12 cellular contexts compared by ENCODE assay signal in genomic region chr9:77449177-77450092, GRCh38.
DNase-seq lines count a peak whose midpoint lies in the region; ATAC-seq lines count a peak whose summit lies in the region.
"Had no signal": no experiment of that assay in that cellular context is flagged by ENCODE, and none has a peak within 500 bp of the region (broad histone marks: within the 10 kb centered on the region; RNA-seq: fewer than 3 reads in every experiment).

No MANE protein-coding gene starts in this region.

- no peaks in the 10 kb centered on the region for H3K79me1 ChIP-seq in trophoblast cell (ENCODE audit: low read length)

- no peak overlapping the region for H2BK120ac ChIP-seq in trophoblast cell (ENCODE audit: insufficient read depth, low read length, poor library complexity)

- H2BK12ac ChIP-seq in trophoblast cell (ENCODE audit: low read length) = no peak overlapping the region

- ATAC-seq in esophagus mucosa = peak; percentile 95

- H3K4ac ChIP-seq in trophoblast cell (ENCODE audit: low read depth, low read length) = no peak overlapping the region

- H3K4me1 ChIP-seq in trophoblast cell (ENCODE audit: control insufficient read depth in 1 of 2, insufficient read depth in 2 of 2, low read length in 2 of 2) = no peaks in the 10 kb centered on the region

- no peak overlapping the region for H3K27ac ChIP-seq in trophoblast cell (ENCODE audit: low read depth, low read length)
- H3K27ac ChIP-seq: dorsolateral prefrontal cortex, SK-N-MC had no signal

- H3K23ac ChIP-seq in trophoblast cell (ENCODE audit: low read length) = no peak overlapping the region

- no peaks in the 10 kb centered on the region for H3K36me3 ChIP-seq in trophoblast cell (ENCODE audit: control insufficient read depth in 1 of 2, insufficient read depth in 2 of 2, low read length in 2 of 2)

- H3K9me3 ChIP-seq in trophoblast cell (ENCODE audit: insufficient read depth, low read depth, low read length) = peaks cover 3% of the 10 kb centered on the region

- no peak overlapping the region for H2BK5ac ChIP-seq in trophoblast cell (ENCODE audit: low read depth, low read length, poor library complexity)

- no peak overlapping the region for H2AFZ ChIP-seq in trophoblast cell (ENCODE audit: insufficient read depth, low read length, poor library complexity)

- no peak overlapping the region for H2AK5ac ChIP-seq in trophoblast cell (ENCODE audit: low read length)

- DNase-seq in EH (ENCODE audit: low read depth) (peak; percentile 56), NCI-H226 (peak; percentile 64), trophoblast cell (peak; percentile 2 to 23), NCI-H510A treated with DMSO at 0.1 percent for 48 hours (lab: John Stamatoyannopoulos, UW) (no peak), NCI-H2171 (lab: John Stamatoyannopoulos, UW) (no peak), DMS153 treated with DMSO at 0.1 percent for 48 hours (lab: John Stamatoyannopoulos, UW; ENCODE audit: unreplicated experiment) (no peak)
- DNase-seq: activated CD4-positive, alpha-beta T cell treated with anti-CD3 and anti-CD28 coated beads for 1 hour; DMS153; dorsolateral prefrontal cortex; NCI-H2227 treated with DMSO at 0.1 percent for 48 hours had no signal

- no peak overlapping the region for H4K12ac ChIP-seq in trophoblast cell (ENCODE audit: low read depth, low read length)

- no peaks in the 10 kb centered on the region for H3K79me2 ChIP-seq in trophoblast cell (ENCODE audit: control insufficient read depth, insufficient read depth, low read length, poor library complexity)

- no peak overlapping the region for H3K4me3 ChIP-seq in trophoblast cell (ENCODE audit: low read depth, low read length)
- H3K4me3 ChIP-seq: dorsolateral prefrontal cortex, SK-N-MC had no signal

- no peaks in the 10 kb centered on the region for H3K27me3 ChIP-seq in trophoblast cell (ENCODE audit: insufficient read depth, low read length)
- H3K27me3 ChIP-seq: dorsolateral prefrontal cortex had no signal

- no peak overlapping the region for H4K91ac ChIP-seq in trophoblast cell (ENCODE audit: low read depth, low read length)

- no peak overlapping the region for H3K18ac ChIP-seq in trophoblast cell (ENCODE audit: low read length)

- no CpG with 5 or more reads among the region's 12 CpGs for WGBS in trophoblast cell (ENCODE audit: extremely low coverage, insufficient coverage, insufficient read length)

- H3K9ac ChIP-seq in trophoblast cell (ENCODE audit: low read length) = no peak overlapping the region

- H3K4me2 ChIP-seq in trophoblast cell (ENCODE audit: low read length) = no peak overlapping the region

- H4K8ac ChIP-seq in trophoblast cell (ENCODE audit: low read depth, low read length) = no peak overlapping the region

- H3K14ac ChIP-seq in trophoblast cell (ENCODE audit: low read length) = no peak overlapping the region

Comparison
In these comparisons a context has a peak if more than half of its experiments do, and no peak if none do; other contexts are left out.
1. DNase-seq: peak in EH (single experiment), NCI-H226 (single experiment) and trophoblast cell (2 of 2); none in NCI-H510A treated with DMSO at 0.1 percent for 48 hours (single experiment), NCI-H2171 (single experiment) and DMS153 treated with DMSO at 0.1 percent for 48 hours (single experiment).